27 cellular contexts compared by ENCODE assay signal in genomic region chr5:142517840-142518239, GRCh38.
"Had no signal": no experiment of that assay in that cellular context is flagged by ENCODE, and none has a peak within 500 bp of the region (broad histone marks: within the 10 kb centered on the region; RNA-seq: fewer than 3 reads in every experiment).

No MANE protein-coding gene starts in this region.

- FAIRE-seq: urothelium cell line had no signal

- H3K27ac ChIP-seq: stomach, suprapubic skin, testis, thoracic aorta, thyroid gland, tibial artery, tibial nerve, transverse colon, upper lobe of left lung, upper lobe of right lung, uterus, vagina had no signal

- H3K27me3 ChIP-seq: stomach, suprapubic skin, testis, thyroid gland, tibial artery, tibial nerve, transverse colon, upper lobe of left lung, upper lobe of right lung, uterus, vagina had no signal

- H3K9me3 ChIP-seq: suprapubic skin, testis, thyroid gland, transverse colon, upper lobe of right lung, vagina had no signal

- H3K36me3 ChIP-seq: stomach, suprapubic skin, thoracic aorta, thyroid gland, tibial nerve, transverse colon, upper lobe of left lung, upper lobe of right lung, uterus, vagina had no signal

- H3K4me1 ChIP-seq: suprapubic skin, testis, thyroid gland, transverse colon, uterus had no signal

- ATAC-seq: stimulated activated effector memory CD8-positive, alpha-beta T cell treated with anti-CD3 and anti-CD28 coated beads, Interleukin-12 subunit alpha, Interleukin-12 subunit beta, amount 100 ng/mL, for 72 hours; stimulated activated memory B cell treated with anti-CD40 and anti-IgM and Interleukin-4, amounts not matched to agents 10 μg/mL and 1 μg/mL and 100 μg/mL, for 72 hours; stimulated activated naive B cell treated with anti-CD40 and anti-IgM and Interleukin-4, amounts not matched to agents 10 μg/mL and 1 μg/mL and 100 μg/mL, for 72 hours; stimulated activated naive CD8-positive, alpha-beta T cell treated with anti-CD3 and anti-CD28 coated beads, Interleukin-15, amount 100 ng/mL, for 72 hours; stimulated activated naive CD8-positive, alpha-beta T cell treated with anti-CD3 and anti-CD28 coated beads, Interleukin-15, Interleukin-2, amounts not matched to agents 100 U/mL and 50 U/mL, for 24 hours; upper lobe of right lung had no signal

- DNase-seq: stimulated activated CD4-positive, alpha-beta T cell treated with anti-CD3 and anti-CD28 coated beads, Interleukin-2, amount 100 ng/mL, for 48 hours; stimulated activated CD4-positive, alpha-beta T cell treated with anti-CD3 and anti-CD28 coated beads, Interleukin-4, amount 100 ng/mL, for 1 hour; stimulated activated CD4-positive, alpha-beta T cell treated with anti-CD3 and anti-CD28 coated beads, Interleukin-4, amount 100 ng/mL, for 24 hours; stimulated activated CD4-positive, alpha-beta T cell treated with anti-CD3 and anti-CD28 coated beads, Interleukin-4, amount 100 ng/mL, for 4 hours; stimulated activated CD8-positive, alpha-beta memory T cell treated with anti-CD3 and anti-CD28 coated beads, Interleukin-4, amount 100 ng/mL, for 48 hours; stimulated activated naive B cell treated with anti-CD40 and anti-IgM and Interleukin-4, amounts not matched to agents 10 μg/mL and 1 μg/mL and 100 μg/mL, for 72 hours; stimulated activated naive CD4-positive, alpha-beta T cell; stimulated activated naive CD4-positive, alpha-beta T cell treated with Interleukin-2 at 50 U/mL for 16 hours; stimulated activated naive CD8-positive, alpha-beta T cell treated with anti-CD3 and anti-CD28 coated beads, Interleukin-15, amount 100 ng/mL, for 72 hours; stimulated activated naive CD8-positive, alpha-beta T cell treated with anti-CD3 and anti-CD28 coated beads, Interleukin-15, Interleukin-2, amounts not matched to agents 100 U/mL and 50 U/mL, for 24 hours; stomach; substantia nigra; testis; thyroid gland; tibial artery; transverse colon; trophoblast cell; upper lobe of left lung; upper lobe of right lung; uterus had no signal

- H3K4me3 ChIP-seq: stomach, suprapubic skin, testis, thoracic aorta, thyroid gland, tibial artery, tibial nerve, transverse colon, upper lobe of left lung, upper lobe of right lung, uterus, vagina had no signal
